8 cellular contexts compared by ENCODE assay signal in genomic region chr16:54237-54581, GRCh38. TPM values are rescaled to one million over a fixed set of nuclear protein-coding genes. Genes with fewer than 3 reads are reported as not detected.
A peak's percentile ranks its signal among the peaks of the same experiment; 100 is the strongest.
DNase-seq lines count a peak whose midpoint lies in the region; ATAC-seq and TF ChIP-seq lines count a peak whose summit lies in the region.

No MANE protein-coding gene starts in this region.

- H3K36me3 Mint-ChIP-seq in activated CD4-positive, alpha-beta T cell treated with anti-CD3 and anti-CD28 coated beads for 36 hours (ENCODE audit: low read depth): peaks cover 28% of the 10 kb centered on the region
- H3K36me3 Mint-ChIP-seq in activated naive CD8-positive, alpha-beta T cell treated with anti-CD3 and anti-CD28 coated beads, Interleukin-2, amount 50 U/mL, for 24 hours (ENCODE audit: low read depth): peaks cover 34% of the 10 kb centered on the region

- peak overlapping the region; percentile 78 to 86 (median 84) for H3K4me3 ChIP-seq in liver (ENCODE audit: low read depth in 1 of 3, low read length in 3 of 3)
- H3K4me3 ChIP-seq in testis: peak overlapping the region; percentile 67 to 70

- H3K4me1 Mint-ChIP-seq in activated CD4-positive, alpha-beta T cell treated with anti-CD3 and anti-CD28 coated beads for 36 hours: peaks cover 30% of the 10 kb centered on the region
- H3K4me1 Mint-ChIP-seq in activated naive CD8-positive, alpha-beta T cell treated with anti-CD3 and anti-CD28 coated beads, Interleukin-2, amount 50 U/mL, for 24 hours: peaks cover 36% of the 10 kb centered on the region

- no peaks in the 10 kb centered on the region for H3K27me3 Mint-ChIP-seq in activated CD4-positive, alpha-beta T cell treated with anti-CD3 and anti-CD28 coated beads for 36 hours
- H3K27me3 Mint-ChIP-seq in activated naive CD8-positive, alpha-beta T cell treated with anti-CD3 and anti-CD28 coated beads, Interleukin-2, amount 50 U/mL, for 24 hours: no peaks in the 10 kb centered on the region

- intact Hi-C loops in activated CD4-positive, alpha-beta T cell treated with anti-CD3 and anti-CD28 coated beads for 36 hours (cut with DNase I, micrococcal nuclease): no loop called here
- intact Hi-C loops in testis (cut with DNase I; ENCODE audit: low total_unique reads): no loop called here

- H3K9me3 Mint-ChIP-seq in activated CD4-positive, alpha-beta T cell treated with anti-CD3 and anti-CD28 coated beads for 36 hours (ENCODE audit: low read depth): no peaks in the 10 kb centered on the region
- H3K9me3 Mint-ChIP-seq in activated naive CD8-positive, alpha-beta T cell treated with anti-CD3 and anti-CD28 coated beads, Interleukin-2, amount 50 U/mL, for 24 hours: no peaks in the 10 kb centered on the region

- 53% methylated on average over 12 of the region's 12 CpGs for WGBS in liver
- 43 to 44% methylated on average over 12 of the region's 12 CpGs for WGBS in testis, 2 donors

- peaks cover 0 to 14% (median 7%) of the 10 kb centered on the region in 4 donors for H3K4me1 ChIP-seq in liver (ENCODE audit: control insufficient read depth in 4 of 4, insufficient read depth in 4 of 4, low read length in 3 of 4)
- H3K4me1 ChIP-seq in testis: peaks cover 4% of the 10 kb centered on the region

- TF ChIP-seq RAD21 in liver (IDR thresholded peaks at IDR 0.05): no peak

- POLR2A ChIA-PET in activated CD4-positive, alpha-beta T cell treated with anti-CD3 and anti-CD28 coated beads for 36 hours (lab: Charles Lee): no interaction called here

- H3K36me3 ChIP-seq in liver (ENCODE audit: control insufficient read depth in 4 of 4, insufficient read depth in 3 of 4, low read depth in 1 of 4, low read length in 3 of 4) (peaks cover 5 to 31% (median 9%) of the 10 kb centered on the region in 4 donors), testis (ENCODE audit: low read depth, missing control alignments) (no peaks in the 10 kb centered on the region)

- peak overlapping the region in 1 of 2 donors; percentile 22 for H3K9ac ChIP-seq in liver (ENCODE audit: low read depth in 1 of 2, low read length in 2 of 2)

- no peaks in the 10 kb centered on the region for H3K9me3 ChIP-seq in liver (ENCODE audit: control insufficient read depth in 4 of 4, low read length in 3 of 4)
- H3K9me3 ChIP-seq in testis: no peaks in the 10 kb centered on the region

- H3K27ac Mint-ChIP-seq in activated CD4-positive, alpha-beta T cell treated with anti-CD3 and anti-CD28 coated beads for 36 hours: peak overlapping the region; percentile 69
- peak overlapping the region; percentile 98 for H3K27ac Mint-ChIP-seq in activated naive CD8-positive, alpha-beta T cell treated with anti-CD3 and anti-CD28 coated beads, Interleukin-2, amount 50 U/mL, for 24 hours

- peak overlapping the region; percentile 94 for H3K4me3 Mint-ChIP-seq in activated CD4-positive, alpha-beta T cell treated with anti-CD3 and anti-CD28 coated beads for 36 hours
- H3K4me3 Mint-ChIP-seq in activated naive CD8-positive, alpha-beta T cell treated with anti-CD3 and anti-CD28 coated beads, Interleukin-2, amount 50 U/mL, for 24 hours: peak overlapping the region; percentile 100

- TF ChIP-seq POLR2A in testis (IDR thresholded peaks at IDR 0.05): no peak

- H3K27me3 ChIP-seq in liver (ENCODE audit: control insufficient read depth in 4 of 4, insufficient read depth in 4 of 4, low read length in 3 of 4) (no peaks in the 10 kb centered on the region), testis (no peaks in the 10 kb centered on the region)

- DNase-seq in activated CD4-positive, alpha-beta T cell treated with anti-CD3 and anti-CD28 coated beads for 36 hours: no peak
- DNase-seq in activated CD4-positive, alpha-beta T cell treated with anti-CD3 and anti-CD28 coated beads for 1 hour: no peak
- DNase-seq in activated naive CD8-positive, alpha-beta T cell treated with anti-CD3 and anti-CD28 coated beads, Interleukin-2, amount 50 U/mL, for 24 hours: no peak
- DNase-seq in testis: no peak
- DNase-seq in NK-92 (lab: John Stamatoyannopoulos, UW; ENCODE audit: unreplicated experiment): no peak
- DNase-seq in NCI-H1930 (lab: John Stamatoyannopoulos, UW): no peak

- H3K27ac ChIP-seq in liver (ENCODE audit: low read depth in 1 of 2, low read length in 2 of 2): peak overlapping the region in 1 of 2 donors; percentile 31
- peak overlapping the region in 1 of 2 donors; percentile 31 for H3K27ac ChIP-seq in testis

- CTCF ChIA-PET in activated CD4-positive, alpha-beta T cell treated with anti-CD3 and anti-CD28 coated beads for 36 hours (lab: Charles Lee): interaction anchor here (2.0 to 2.2 kb wide), 2 partner anchors 11 to 43 kb away, joined by 12 to 15 read pairs; no protein-coding TSS in a partner anchor

- no peak for ATAC-seq in activated CD4-positive, alpha-beta T cell treated with anti-CD3 and anti-CD28 coated beads for 36 hours
- ATAC-seq in activated naive CD8-positive, alpha-beta T cell treated with anti-CD3 and anti-CD28 coated beads, Interleukin-2, amount 50 U/mL, for 24 hours: no peak
- no peak for ATAC-seq in GM18502 (IDR thresholded peaks at IDR 0.05; ENCODE audit: poor library complexity, unreplicated experiment)

- TF ChIP-seq CTCF in liver (IDR thresholded peaks at IDR 0.05; ENCODE audit: low read depth, low read length, missing input control) (no peak), testis (IDR thresholded peaks at IDR 0.05) (no peak)

TF ChIP-seq in liver, 16 proteins besides CTCF, POLR2A, EP300 and RAD21:
- TF ChIP-seq HNF4A (conservative IDR thresholded peaks at IDR 0.05) (no peak), MAX (IDR thresholded peaks at IDR 0.05) (no peak), EGR1 (IDR thresholded peaks at IDR 0.05; ENCODE audit: low read depth in 2 of 2) (no peak), JUND (IDR thresholded peaks at IDR 0.05) (no peak), RXRA (IDR thresholded peaks at IDR 0.05) (no peak), TAF1 (conservative IDR thresholded peaks at IDR 0.05) (no peak)

RNA-seq across cellular contexts. Expression of gene SNRNP25, which starts 0.6 kb away (rescaled TPM):
- 10 to 100 TPM; 42.5 to 50.0 TPM for total RNA-seq in activated CD4-positive, alpha-beta T cell treated with anti-CD3 and anti-CD28 coated beads for 36 hours
- total RNA-seq in liver (10 to 100 TPM; 15.1 to 17.3 TPM), testis (10 to 100 TPM; 12.8 to 17.5 TPM)
- polyA plus RNA-seq in liver (10 to 100 TPM; 18.1 to 22.2 TPM), testis (ENCODE audit: insufficient read depth, low read depth, low replicate concordance) (26.9 TPM)

RNA-seq across cellular contexts. Expression of gene POLR3K, which starts 0.8 kb away (rescaled TPM):
- total RNA-seq in activated CD4-positive, alpha-beta T cell treated with anti-CD3 and anti-CD28 coated beads for 36 hours: 10 to 100 TPM; 31.9 to 46.8 TPM
- 1 to 10 TPM; 2.8 to 8.3 TPM for total RNA-seq in liver
- 1 to 10 TPM; 6.5 to 9.8 TPM for polyA plus RNA-seq in liver
- total RNA-seq in testis: 1 to 10 TPM; 2.4 to 3.0 TPM
- 6.5 TPM for polyA plus RNA-seq in testis (ENCODE audit: insufficient read depth, low read depth, low replicate concordance)

RNA-seq across cellular contexts. Expression of gene RHBDF1, which starts 18.2 kb away (rescaled TPM):
- total RNA-seq in activated CD4-positive, alpha-beta T cell treated with anti-CD3 and anti-CD28 coated beads for 36 hours: under 1 TPM in 1 of 2 experiments, not detected in 1; 0.40 TPM
- total RNA-seq in liver (1 to 10 TPM; 2.1 to 6.2 TPM), testis (10 to 100 TPM; 18.3 to 22.5 TPM)
- polyA plus RNA-seq in liver (1 to 10 TPM; 1.8 to 4.9 TPM), testis (ENCODE audit: insufficient read depth, low read depth, low replicate concordance) (15.9 TPM)

RNA-seq across cellular contexts. Expression of gene MPG, which starts 23.8 kb away (rescaled TPM):
- 10 to 100 TPM; 47.0 to 57.0 TPM for total RNA-seq in activated CD4-positive, alpha-beta T cell treated with anti-CD3 and anti-CD28 coated beads for 36 hours
- total RNA-seq in liver (10 to 100 TPM; 25.4 to 84.1 TPM), testis (10 to 100 TPM; 44.8 to 61.7 TPM)
- polyA plus RNA-seq in liver (10 to 100 TPM; 33.8 to 41.3 TPM), testis (ENCODE audit: insufficient read depth, low read depth, low replicate concordance) (42.6 TPM)
